Comparison of ENCODE assay signal across 1 cellular context in the genomic region with DNA sequence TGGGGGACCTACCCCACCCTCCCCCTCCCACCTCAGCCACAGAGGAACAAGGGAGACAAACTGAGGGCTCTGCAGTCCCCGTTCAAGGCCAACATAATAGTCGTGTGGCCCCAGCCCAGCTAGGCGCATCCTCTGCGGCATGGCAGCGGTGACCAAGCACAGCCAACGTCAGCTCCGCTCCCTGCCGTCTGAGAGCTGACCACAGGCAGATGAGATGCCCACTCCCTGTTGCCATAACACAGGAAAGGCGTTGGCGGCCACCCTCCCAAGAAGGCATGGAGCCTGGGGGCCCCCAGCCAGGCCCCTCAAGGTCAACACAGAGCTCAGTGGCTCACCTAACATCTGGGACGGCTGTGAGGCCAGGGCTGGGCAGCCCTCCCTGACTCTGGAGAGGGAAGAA.
TF ChIP-seq lines count a peak whose summit lies in the region.

No MANE protein-coding gene starts in this region.

TF ChIP-seq in HepG2, 621 proteins besides CTCF, POLR2A, EP300 and RAD21:
- TF ChIP-seq, protein P1, sequence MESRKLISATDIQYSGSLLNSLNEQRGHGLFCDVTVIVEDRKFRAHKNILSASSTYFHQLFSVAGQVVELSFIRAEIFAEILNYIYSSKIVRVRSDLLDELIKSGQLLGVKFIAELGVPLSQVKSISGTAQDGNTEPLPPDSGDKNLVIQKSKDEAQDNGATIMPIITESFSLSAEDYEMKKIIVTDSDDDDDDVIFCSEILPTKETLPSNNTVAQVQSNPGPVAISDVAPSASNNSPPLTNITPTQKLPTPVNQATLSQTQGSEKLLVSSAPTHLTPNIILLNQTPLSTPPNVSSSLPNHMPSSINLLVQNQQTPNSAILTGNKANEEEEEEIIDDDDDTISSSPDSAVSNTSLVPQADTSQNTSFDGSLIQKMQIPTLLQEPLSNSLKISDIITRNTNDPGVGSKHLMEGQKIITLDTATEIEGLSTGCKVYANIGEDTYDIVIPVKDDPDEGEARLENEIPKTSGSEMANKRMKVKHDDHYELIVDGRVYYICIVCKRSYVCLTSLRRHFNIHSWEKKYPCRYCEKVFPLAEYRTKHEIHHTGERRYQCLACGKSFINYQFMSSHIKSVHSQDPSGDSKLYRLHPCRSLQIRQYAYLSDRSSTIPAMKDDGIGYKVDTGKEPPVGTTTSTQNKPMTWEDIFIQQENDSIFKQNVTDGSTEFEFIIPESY (CRISPR knock-in tag; IDR thresholded peaks at IDR 0.05) = 0 out of 2 replicates have a peak, but pooled peaks have one; percentile 35
- no peak for TF ChIP-seq RBM39 (IDR thresholded peaks at IDR 0.05; ENCODE audit: low read depth, low read length, poor library complexity, severe bottlenecking)
- TF ChIP-seq, protein P2, sequence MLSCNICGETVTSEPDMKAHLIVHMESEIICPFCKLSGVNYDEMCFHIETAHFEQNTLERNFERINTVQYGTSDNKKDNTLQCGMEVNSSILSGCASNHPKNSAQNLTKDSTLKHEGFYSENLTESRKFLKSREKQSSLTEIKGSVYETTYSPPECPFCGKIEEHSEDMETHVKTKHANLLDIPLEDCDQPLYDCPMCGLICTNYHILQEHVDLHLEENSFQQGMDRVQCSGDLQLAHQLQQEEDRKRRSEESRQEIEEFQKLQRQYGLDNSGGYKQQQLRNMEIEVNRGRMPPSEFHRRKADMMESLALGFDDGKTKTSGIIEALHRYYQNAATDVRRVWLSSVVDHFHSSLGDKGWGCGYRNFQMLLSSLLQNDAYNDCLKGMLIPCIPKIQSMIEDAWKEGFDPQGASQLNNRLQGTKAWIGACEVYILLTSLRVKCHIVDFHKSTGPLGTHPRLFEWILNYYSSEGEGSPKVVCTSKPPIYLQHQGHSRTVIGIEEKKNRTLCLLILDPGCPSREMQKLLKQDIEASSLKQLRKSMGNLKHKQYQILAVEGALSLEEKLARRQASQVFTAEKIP (CRISPR knock-in tag; IDR thresholded peaks at IDR 0.05; ENCODE audit: borderline replicate concordance) = no peak
- TF ChIP-seq, protein P3, sequence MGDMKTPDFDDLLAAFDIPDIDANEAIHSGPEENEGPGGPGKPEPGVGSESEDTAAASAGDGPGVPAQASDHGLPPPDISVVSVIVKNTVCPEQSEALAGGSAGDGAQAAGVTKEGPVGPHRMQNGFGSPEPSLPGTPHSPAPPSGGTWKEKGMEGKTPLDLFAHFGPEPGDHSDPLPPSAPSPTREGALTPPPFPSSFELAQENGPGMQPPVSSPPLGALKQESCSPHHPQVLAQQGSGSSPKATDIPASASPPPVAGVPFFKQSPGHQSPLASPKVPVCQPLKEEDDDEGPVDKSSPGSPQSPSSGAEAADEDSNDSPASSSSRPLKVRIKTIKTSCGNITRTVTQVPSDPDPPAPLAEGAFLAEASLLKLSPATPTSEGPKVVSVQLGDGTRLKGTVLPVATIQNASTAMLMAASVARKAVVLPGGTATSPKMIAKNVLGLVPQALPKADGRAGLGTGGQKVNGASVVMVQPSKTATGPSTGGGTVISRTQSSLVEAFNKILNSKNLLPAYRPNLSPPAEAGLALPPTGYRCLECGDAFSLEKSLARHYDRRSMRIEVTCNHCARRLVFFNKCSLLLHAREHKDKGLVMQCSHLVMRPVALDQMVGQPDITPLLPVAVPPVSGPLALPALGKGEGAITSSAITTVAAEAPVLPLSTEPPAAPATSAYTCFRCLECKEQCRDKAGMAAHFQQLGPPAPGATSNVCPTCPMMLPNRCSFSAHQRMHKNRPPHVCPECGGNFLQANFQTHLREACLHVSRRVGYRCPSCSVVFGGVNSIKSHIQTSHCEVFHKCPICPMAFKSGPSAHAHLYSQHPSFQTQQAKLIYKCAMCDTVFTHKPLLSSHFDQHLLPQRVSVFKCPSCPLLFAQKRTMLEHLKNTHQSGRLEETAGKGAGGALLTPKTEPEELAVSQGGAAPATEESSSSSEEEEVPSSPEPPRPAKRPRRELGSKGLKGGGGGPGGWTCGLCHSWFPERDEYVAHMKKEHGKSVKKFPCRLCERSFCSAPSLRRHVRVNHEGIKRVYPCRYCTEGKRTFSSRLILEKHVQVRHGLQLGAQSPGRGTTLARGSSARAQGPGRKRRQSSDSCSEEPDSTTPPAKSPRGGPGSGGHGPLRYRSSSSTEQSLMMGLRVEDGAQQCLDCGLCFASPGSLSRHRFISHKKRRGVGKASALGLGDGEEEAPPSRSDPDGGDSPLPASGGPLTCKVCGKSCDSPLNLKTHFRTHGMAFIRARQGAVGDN (CRISPR knock-in tag; IDR thresholded peaks at IDR 0.05) = no peak
